In the genomic region with DNA sequence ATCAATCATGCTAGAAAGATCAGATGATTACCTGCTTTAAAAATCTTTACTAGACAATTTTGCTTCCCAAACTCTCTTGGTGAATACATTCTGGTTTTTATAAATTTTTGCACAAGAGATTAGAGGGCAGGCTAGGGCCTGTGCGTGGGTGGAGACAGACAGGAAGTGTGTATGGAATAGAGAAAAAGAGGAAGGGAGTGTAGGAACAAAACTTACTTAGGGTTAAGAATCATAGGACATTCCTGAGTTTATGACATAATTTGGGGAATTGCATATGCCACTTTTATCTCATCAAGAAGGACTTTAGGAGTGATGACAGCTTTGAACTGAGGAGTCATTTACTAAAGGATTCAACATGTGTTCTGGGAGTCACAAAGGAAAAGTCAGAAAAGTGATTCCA, we compare ENCODE assay signal across 13 cellular contexts. TPM values are rescaled to one million over a fixed set of nuclear protein-coding genes. Genes with fewer than 3 reads are reported as not detected.
DNase-seq lines count a peak whose midpoint lies in the region; ATAC-seq and TF ChIP-seq lines count a peak whose summit lies in the region.
"Had no signal": no experiment of that assay in that cellular context is flagged by ENCODE, and none has a peak within 500 bp of the region (broad histone marks: within the 10 kb centered on the region; RNA-seq: fewer than 3 reads in every experiment).

No MANE protein-coding gene starts in this region.

- peaks cover 0 to 2% (median 2%) of the 10 kb centered on the region in 3 donors for H3K27me3 Mint-ChIP-seq in immature natural killer cell (ENCODE audit: low read depth in 3 of 3)

- H3K36me3 ChIP-seq in lower lobe of right lung = peaks cover 25% of the 10 kb centered on the region
- peaks cover 45 to 50% of the 10 kb centered on the region in 2 donors for H3K36me3 ChIP-seq in stomach smooth muscle (ENCODE audit: control insufficient read depth in 2 of 2, insufficient read depth in 2 of 2, low read length in 2 of 2)
- H3K36me3 ChIP-seq: neural progenitor cell had no signal

- H3K4me1 ChIP-seq in lower lobe of right lung = peaks cover 39% of the 10 kb centered on the region
- H3K4me1 ChIP-seq in stomach smooth muscle (ENCODE audit: control insufficient read depth, insufficient read depth, low read length) = no peaks in the 10 kb centered on the region

- no peaks in the 10 kb centered on the region for H3K27me3 ChIP-seq in lower lobe of right lung (ENCODE audit: low read depth)
- no peaks in the 10 kb centered on the region for H3K27me3 ChIP-seq in stomach smooth muscle (ENCODE audit: control insufficient read depth in 1 of 2, insufficient read depth in 2 of 2, low read length in 2 of 2)
- H3K27me3 ChIP-seq: neural progenitor cell had no signal

- no peak overlapping the region for H3K27ac Mint-ChIP-seq in immature natural killer cell
- H3K27ac Mint-ChIP-seq: neural progenitor cell had no signal

- intact Hi-C loops in lower lobe of right lung (cut with DNase I) = no loop called here

- no peak overlapping the region for H3K4me3 ChIP-seq in NB4 (ENCODE audit: low read depth, low read length)
- peak overlapping the region; percentile 9 for H3K4me3 ChIP-seq in coronary artery
- H3K4me3 ChIP-seq in lower lobe of right lung = no peak overlapping the region
- no peak overlapping the region for H3K4me3 ChIP-seq in stomach smooth muscle (ENCODE audit: low read length in 2 of 2)
- H3K4me3 ChIP-seq: neural progenitor cell had no signal

- peaks cover 0 to 2% (median 0%) of the 10 kb centered on the region in 6 donors for H3K9me3 Mint-ChIP-seq in immature natural killer cell
- H3K9me3 Mint-ChIP-seq: neural progenitor cell had no signal

- DNase-seq in NB4 (ENCODE audit: low read depth) (peak; percentile 39), coronary artery (ENCODE audit: low spot score) (no peak), lower lobe of right lung (peak; percentile 65), SK-N-DZ (ENCODE audit: low spot score) (no peak), immature natural killer cell (no peak)
- DNase-seq in stimulated activated CD4-positive, alpha-beta T cell treated with anti-CD3 and anti-CD28 coated beads, Interleukin-4, amount 100 ng/mL, for 24 hours = no peak
- DNase-seq: caudate nucleus, head of caudate nucleus, NCI-H2227 treated with DMSO at 0.1 percent for 48 hours had no signal

- H3K36me3 Mint-ChIP-seq in immature natural killer cell = no peaks in the 10 kb centered on the region

- no peak for TF ChIP-seq POLR2A in NB4 (IDR thresholded peaks at IDR 0.05; ENCODE audit: extremely low read depth, insufficient read length)

- TF ChIP-seq CTCF in NB4 (IDR thresholded peaks at IDR 0.05; ENCODE audit: low read depth, low read length) (no peak), coronary artery (IDR thresholded peaks at IDR 0.05) (no peak), lower lobe of right lung (IDR thresholded peaks at IDR 0.05) (no peak)

- H3K4me1 Mint-ChIP-seq in immature natural killer cell = no peaks in the 10 kb centered on the region

- ATAC-seq in lower lobe of right lung (peak; percentile 70 to 73), GM21737 (IDR thresholded peaks at IDR 0.05; ENCODE audit: unreplicated experiment) (no peak)

- H3K9ac ChIP-seq in stomach smooth muscle (ENCODE audit: low read length in 2 of 2) = peak overlapping the region in 1 of 2 donors; percentile 25
- H3K9ac ChIP-seq: neural progenitor cell had no signal

- H3K9me3 ChIP-seq in lower lobe of right lung = no peaks in the 10 kb centered on the region
- H3K9me3 ChIP-seq in stomach smooth muscle (ENCODE audit: control insufficient read depth in 2 of 2, low read length in 2 of 2) = no peaks in the 10 kb centered on the region

- peak overlapping the region; percentile 28 to 87 for H3K27ac ChIP-seq in coronary artery
- H3K27ac ChIP-seq in lower lobe of right lung = peak overlapping the region; percentile 42
- peak overlapping the region; percentile 64 for H3K27ac ChIP-seq in stomach smooth muscle (ENCODE audit: low read length)
- H3K27ac ChIP-seq: neural progenitor cell had no signal

- H3K4me3 Mint-ChIP-seq in immature natural killer cell = no peak overlapping the region
- H3K4me3 Mint-ChIP-seq: neural progenitor cell had no signal

RNA-seq across cellular contexts. Expression of a gene that starts 31.3 kb away (rescaled TPM):
- 104 TPM for total RNA-seq in lower lobe of right lung
- polyA plus RNA-seq in SK-N-DZ (2014; cell fraction: cytosol; rRNA removed) = 55.2 and 74.9 TPM in 2 replicates
- polyA plus RNA-seq in SK-N-DZ (2014; cell fraction: nucleus; rRNA removed) = 81.0 and 114 TPM in 2 replicates
- under 1 TPM in 1 of 3 donors, not detected in 2; 0.77 TPM for polyA plus RNA-seq in immature natural killer cell
- total RNA-seq: T-helper 1 cell treated with Interleukin-12 subunit alpha and Interleukin-12 subunit beta and Interleukin-4 antibody, amounts not matched to agents 30 ng/mL and 1 ng/mL, for 36 hours had no signal

Comparison
In these comparisons a context has a peak if more than half of its experiments do, and no peak if none do; other contexts are left out.
1. DNase-seq: peak in NB4 (single experiment) and lower lobe of right lung (single experiment); none in coronary artery (single experiment), SK-N-DZ (single experiment), stimulated activated CD4-positive, alpha-beta T cell treated with anti-CD3 and anti-CD28 coated beads, Interleukin-4, amount 100 ng/mL, for 24 hours (single experiment) and immature natural killer cell (0 of 3).
2. Peak in every context shown above with its lines, with median percentiles within 50 percentile points of each other: H3K27ac ChIP-seq.